Comparison of ENCODE assay signal across 2 cellular contexts in the genomic region with DNA sequence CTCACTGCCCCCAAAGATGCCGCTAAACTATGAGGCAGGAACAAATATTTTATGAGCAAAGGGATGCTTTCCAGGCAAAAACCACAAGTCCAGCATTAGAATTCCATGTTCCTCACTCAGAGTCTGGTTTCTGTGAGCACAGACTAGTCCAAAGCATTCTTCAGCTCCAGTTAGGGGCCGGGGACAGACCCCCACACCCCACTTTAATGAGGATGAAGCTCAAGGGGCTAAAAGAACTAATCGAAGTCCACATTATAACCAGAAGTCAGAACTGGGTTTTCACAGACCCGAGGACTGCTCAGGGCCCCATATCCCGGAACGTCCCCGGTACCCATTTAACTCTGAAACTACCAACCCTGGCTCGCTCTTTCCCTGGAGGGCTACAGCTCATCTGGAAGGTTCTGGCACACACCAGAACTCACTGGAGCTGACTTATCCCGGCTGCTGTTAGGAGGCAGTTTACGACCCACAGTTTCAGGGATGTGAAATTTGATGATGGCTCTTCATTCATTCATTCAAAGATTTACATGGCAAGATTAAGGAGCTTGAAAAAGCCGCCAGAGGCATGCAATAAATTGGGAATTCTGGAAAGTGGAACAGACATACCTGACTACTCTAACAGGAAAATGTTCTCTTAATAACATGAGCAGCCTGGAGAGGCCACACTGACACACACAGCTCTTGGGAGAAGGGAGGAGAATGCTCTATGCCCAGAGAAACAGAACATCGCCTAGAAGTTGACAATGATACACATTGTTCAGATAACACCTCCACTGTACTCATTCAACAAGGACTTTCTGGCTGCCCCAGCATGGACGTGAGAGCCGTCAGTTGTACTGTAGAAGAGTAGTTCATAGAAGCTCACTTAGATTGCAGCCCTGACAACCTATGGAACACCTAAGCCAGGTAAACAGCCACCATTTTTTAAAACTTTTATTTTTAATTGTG.
TF ChIP-seq lines count a peak whose summit lies in the region.

No MANE protein-coding gene starts in this region.

TF ChIP-seq in HepG2, 621 proteins besides CTCF, POLR2A, EP300 and RAD21:
- TF ChIP-seq, protein P1, sequence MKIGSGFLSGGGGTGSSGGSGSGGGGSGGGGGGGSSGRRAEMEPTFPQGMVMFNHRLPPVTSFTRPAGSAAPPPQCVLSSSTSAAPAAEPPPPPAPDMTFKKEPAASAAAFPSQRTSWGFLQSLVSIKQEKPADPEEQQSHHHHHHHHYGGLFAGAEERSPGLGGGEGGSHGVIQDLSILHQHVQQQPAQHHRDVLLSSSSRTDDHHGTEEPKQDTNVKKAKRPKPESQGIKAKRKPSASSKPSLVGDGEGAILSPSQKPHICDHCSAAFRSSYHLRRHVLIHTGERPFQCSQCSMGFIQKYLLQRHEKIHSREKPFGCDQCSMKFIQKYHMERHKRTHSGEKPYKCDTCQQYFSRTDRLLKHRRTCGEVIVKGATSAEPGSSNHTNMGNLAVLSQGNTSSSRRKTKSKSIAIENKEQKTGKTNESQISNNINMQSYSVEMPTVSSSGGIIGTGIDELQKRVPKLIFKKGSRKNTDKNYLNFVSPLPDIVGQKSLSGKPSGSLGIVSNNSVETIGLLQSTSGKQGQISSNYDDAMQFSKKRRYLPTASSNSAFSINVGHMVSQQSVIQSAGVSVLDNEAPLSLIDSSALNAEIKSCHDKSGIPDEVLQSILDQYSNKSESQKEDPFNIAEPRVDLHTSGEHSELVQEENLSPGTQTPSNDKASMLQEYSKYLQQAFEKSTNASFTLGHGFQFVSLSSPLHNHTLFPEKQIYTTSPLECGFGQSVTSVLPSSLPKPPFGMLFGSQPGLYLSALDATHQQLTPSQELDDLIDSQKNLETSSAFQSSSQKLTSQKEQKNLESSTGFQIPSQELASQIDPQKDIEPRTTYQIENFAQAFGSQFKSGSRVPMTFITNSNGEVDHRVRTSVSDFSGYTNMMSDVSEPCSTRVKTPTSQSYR (CRISPR knock-in tag; IDR thresholded peaks at IDR 0.05; ENCODE audit: borderline replicate concordance) = no peak
- TF ChIP-seq NFRKB (IDR thresholded peaks at IDR 0.05) (no peak), ETV5 (CRISPR knock-in tag; IDR thresholded peaks at IDR 0.05; ENCODE audit: borderline replicate concordance) (no peak), ZNF891 (CRISPR knock-in tag; IDR thresholded peaks at IDR 0.05) (no peak), GZF1 (CRISPR knock-in tag; IDR thresholded peaks at IDR 0.05) (no peak), AKAP8 (CRISPR knock-in tag; IDR thresholded peaks at IDR 0.05) (no peak), ZNF510 (CRISPR knock-in tag; IDR thresholded peaks at IDR 0.05; ENCODE audit: low read depth) (no peak), HNRNPL (IDR thresholded peaks at IDR 0.05; ENCODE audit: low read depth, low read length) (no peak), SIN3A (IDR thresholded peaks at IDR 0.05; ENCODE audit: borderline replicate concordance, low read depth, low read length) (no peak), SP5 (CRISPR knock-in tag; IDR thresholded peaks at IDR 0.05; ENCODE audit: borderline replicate concordance, low read depth) (no peak), TAF15 (IDR thresholded peaks at IDR 0.05; ENCODE audit: low read depth, low read length, poor library complexity, severe bottlenecking) (no peak)
- TF ChIP-seq, protein P2, sequence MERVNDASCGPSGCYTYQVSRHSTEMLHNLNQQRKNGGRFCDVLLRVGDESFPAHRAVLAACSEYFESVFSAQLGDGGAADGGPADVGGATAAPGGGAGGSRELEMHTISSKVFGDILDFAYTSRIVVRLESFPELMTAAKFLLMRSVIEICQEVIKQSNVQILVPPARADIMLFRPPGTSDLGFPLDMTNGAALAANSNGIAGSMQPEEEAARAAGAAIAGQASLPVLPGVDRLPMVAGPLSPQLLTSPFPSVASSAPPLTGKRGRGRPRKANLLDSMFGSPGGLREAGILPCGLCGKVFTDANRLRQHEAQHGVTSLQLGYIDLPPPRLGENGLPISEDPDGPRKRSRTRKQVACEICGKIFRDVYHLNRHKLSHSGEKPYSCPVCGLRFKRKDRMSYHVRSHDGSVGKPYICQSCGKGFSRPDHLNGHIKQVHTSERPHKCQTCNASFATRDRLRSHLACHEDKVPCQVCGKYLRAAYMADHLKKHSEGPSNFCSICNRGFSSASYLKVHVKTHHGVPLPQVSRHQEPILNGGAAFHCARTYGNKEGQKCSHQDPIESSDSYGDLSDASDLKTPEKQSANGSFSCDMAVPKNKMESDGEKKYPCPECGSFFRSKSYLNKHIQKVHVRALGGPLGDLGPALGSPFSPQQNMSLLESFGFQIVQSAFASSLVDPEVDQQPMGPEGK (CRISPR knock-in tag; IDR thresholded peaks at IDR 0.05) = no peak

TF ChIP-seq in HEK293, 187 proteins besides CTCF, POLR2A, EP300 and RAD21 (continued from another document):
- TF ChIP-seq, protein P3, sequence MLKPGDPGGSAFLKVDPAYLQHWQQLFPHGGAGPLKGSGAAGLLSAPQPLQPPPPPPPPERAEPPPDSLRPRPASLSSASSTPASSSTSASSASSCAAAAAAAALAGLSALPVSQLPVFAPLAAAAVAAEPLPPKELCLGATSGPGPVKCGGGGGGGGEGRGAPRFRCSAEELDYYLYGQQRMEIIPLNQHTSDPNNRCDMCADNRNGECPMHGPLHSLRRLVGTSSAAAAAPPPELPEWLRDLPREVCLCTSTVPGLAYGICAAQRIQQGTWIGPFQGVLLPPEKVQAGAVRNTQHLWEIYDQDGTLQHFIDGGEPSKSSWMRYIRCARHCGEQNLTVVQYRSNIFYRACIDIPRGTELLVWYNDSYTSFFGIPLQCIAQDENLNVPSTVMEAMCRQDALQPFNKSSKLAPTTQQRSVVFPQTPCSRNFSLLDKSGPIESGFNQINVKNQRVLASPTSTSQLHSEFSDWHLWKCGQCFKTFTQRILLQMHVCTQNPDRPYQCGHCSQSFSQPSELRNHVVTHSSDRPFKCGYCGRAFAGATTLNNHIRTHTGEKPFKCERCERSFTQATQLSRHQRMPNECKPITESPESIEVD (tag by site-specific recombination; IDR thresholded peaks at IDR 0.05) = 0 out of 2 replicates have a peak, but pooled peaks have one; percentile 25
